In the genomic region with DNA sequence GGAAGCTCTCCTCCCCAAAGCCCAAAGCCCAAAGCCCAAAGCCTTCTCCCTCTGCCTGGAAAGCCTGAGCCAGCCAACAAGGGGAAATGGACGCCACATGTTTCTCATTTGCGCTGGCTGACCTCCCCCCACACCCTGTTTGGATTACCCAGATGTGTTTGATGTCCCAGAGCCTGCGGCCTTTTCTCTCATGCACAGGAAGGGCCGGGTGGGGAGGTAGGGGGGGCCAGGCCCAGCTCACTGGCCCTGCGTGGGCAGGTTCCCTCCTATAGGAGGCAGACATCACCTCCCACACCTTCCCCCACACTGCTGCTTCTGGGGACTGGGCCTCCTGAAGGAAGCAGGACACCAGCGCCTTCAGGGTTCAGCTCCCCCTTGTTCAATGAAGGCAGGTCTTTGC, we compare ENCODE assay signal across 13 cellular contexts.
DNase-seq lines count a peak whose midpoint lies in the region; ATAC-seq and TF ChIP-seq lines count a peak whose summit lies in the region.
"Had no signal": no experiment of that assay in that cellular context is flagged by ENCODE, and none has a peak within 500 bp of the region (broad histone marks: within the 10 kb centered on the region; RNA-seq: fewer than 3 reads in every experiment).

No MANE protein-coding gene starts in this region.

- no peak for TF ChIP-seq RAD21 in HCT116 (IDR thresholded peaks at IDR 0.05; ENCODE audit: low read depth)

- no peak overlapping the region for H3K4me2 ChIP-seq in HCT116 (ENCODE audit: low read length)

- RAD21 ChIA-PET in HCT116 (lab: Charles Lee; ENCODE audit: low non-redundant PET in 1 of 2, low total read pairs in 2 of 2, uncharacterized antibody in 2 of 2, unreplicated experiment in 2 of 2): no interaction called here

- TF ChIP-seq CTCF in HCT116 (IDR thresholded peaks at IDR 0.05 in 2 of 3, conservative IDR thresholded peaks at IDR 0.05 in 1 of 3; ENCODE audit: borderline replicate concordance in 1 of 3, insufficient read depth in 1 of 3, low read depth in 2 of 3, low read length in 2 of 3) (no peak), coronary artery (IDR thresholded peaks at IDR 0.05) (no peak)

- POLR2A ChIA-PET in HCT116 (lab: Charles Lee): no interaction called here

- no peak overlapping the region for H2AFZ ChIP-seq in ACC112 (ENCODE audit: low read length, unreplicated experiment)
- H2AFZ ChIP-seq in HCT116 (ENCODE audit: low read depth, low read length, poor library complexity, severe bottlenecking): no peak overlapping the region

- CTCF ChIA-PET in HCT116 (lab: Charles Lee): no interaction called here

- no peak overlapping the region for H3K9ac ChIP-seq in HCT116 (ENCODE audit: low read length)

- no peaks in the 10 kb centered on the region for H3K27me3 ChIP-seq in ACC112 (ENCODE audit: insufficient read depth, low read length)
- H3K27me3 ChIP-seq in HCT116 (ENCODE audit: insufficient read depth, low read length): no peaks in the 10 kb centered on the region
- H3K27me3 ChIP-seq: SJCRH30 had no signal

- no peak overlapping the region for H3K4me3 ChIP-seq in ACC112 (ENCODE audit: low read depth, low read length)
- no peak overlapping the region for H3K4me3 ChIP-seq in HCT116 (replicated peaks in 1 of 2; ENCODE audit: low read depth in 1 of 2, low read length in 2 of 2)
- no peak overlapping the region for H3K4me3 ChIP-seq in coronary artery
- H3K4me3 ChIP-seq: psoas muscle, SJCRH30 had no signal

- H4K20me1 ChIP-seq in HCT116 (ENCODE audit: insufficient read depth): no peaks in the 10 kb centered on the region

- no peak for DNase-seq in HCT116 (ENCODE audit: low read depth, low spot score)
- DNase-seq in brain pericyte (ENCODE audit: low read depth, low spot score): peak; percentile 68
- DNase-seq in iPS-NIHi7 (ENCODE audit: extremely low spot score): peak; percentile 67
- no peak for DNase-seq in coronary artery (ENCODE audit: low spot score)
- DNase-seq in activated CD4-positive, CD25-positive, alpha-beta regulatory T cell (lab: John Stamatoyannopoulos, UW): no peak
- DNase-seq in NCI-H1105 treated with DMSO at 0.1 percent for 48 hours (lab: John Stamatoyannopoulos, UW): no peak
- no peak for DNase-seq in stimulated activated naive CD4-positive, alpha-beta T cell (lab: John Stamatoyannopoulos, UW)
- DNase-seq: NCI-H1436; NCI-H82; SJCRH30; stimulated activated CD4-positive, alpha-beta T cell treated with anti-CD3 and anti-CD28 coated beads, Interleukin-4, amount 100 ng/mL, for 4 hours had no signal

- peaks cover 58% of the 10 kb centered on the region for H3K4me1 ChIP-seq in ACC112 (ENCODE audit: control insufficient read depth, insufficient read depth, low read length, unreplicated experiment)
- peaks cover 6 to 10% of the 10 kb centered on the region in 2 experiments for H3K4me1 ChIP-seq in HCT116 (ENCODE audit: control insufficient read depth in 1 of 2, insufficient read depth in 2 of 2, low read length in 2 of 2)

- no peak for TF ChIP-seq POLR2A in HCT116 (IDR thresholded peaks at IDR 0.05; ENCODE audit: borderline replicate concordance, extremely low read depth, insufficient read depth, insufficient read length)

- H3K36me3 ChIP-seq in ACC112 (ENCODE audit: insufficient read depth, low read length): no peaks in the 10 kb centered on the region
- no peaks in the 10 kb centered on the region for H3K36me3 ChIP-seq in HCT116 (ENCODE audit: control insufficient read depth in 1 of 2, insufficient read depth in 2 of 2, low read length in 2 of 2)

- intact Hi-C loops in HCT116 (cut with micrococcal nuclease): no loop called here

- ATAC-seq in HCT116: peak; percentile 37

- H3K9me3 ChIP-seq in HCT116 (ENCODE audit: control insufficient read depth in 1 of 2, insufficient read depth in 1 of 2, low read depth in 1 of 2, low read length in 2 of 2): no peaks in the 10 kb centered on the region
- H3K9me3 ChIP-seq: psoas muscle, SJCRH30 had no signal

- H3K27ac ChIP-seq in ACC112 (ENCODE audit: low read depth, low read length): peak overlapping the region; percentile 20
- no peak overlapping the region for H3K27ac ChIP-seq in HCT116 (ENCODE audit: low read depth, low read length)
- no peak overlapping the region for H3K27ac ChIP-seq in coronary artery
- H3K27ac ChIP-seq: psoas muscle, SJCRH30 had no signal

- BruUV-seq in HCT116 (replicated peaks; lab: Mats Ljungman, UMichigan): no TSS peak

- no peaks in the 10 kb centered on the region for H3K9me2 ChIP-seq in HCT116 (ENCODE audit: insufficient read depth)

- H3K79me2 ChIP-seq in ACC112 (ENCODE audit: control insufficient read depth, insufficient read depth, low read length, unreplicated experiment) (peaks cover 98% of the 10 kb centered on the region), HCT116 (ENCODE audit: insufficient read depth, low read length) (peaks cover 13% of the 10 kb centered on the region; the same call in 1 of the 2 replicates)

TF ChIP-seq in HCT116, 20 proteins besides CTCF, POLR2A, EP300 and RAD21:
- TF ChIP-seq TCF7L2 (IDR thresholded peaks at IDR 0.05; ENCODE audit: borderline replicate concordance, extremely low read depth, insufficient read depth, insufficient read length): no peak
- TF ChIP-seq EGR1 (IDR thresholded peaks at IDR 0.05; ENCODE audit: low read depth): no peak

Comparison
In these comparisons a context has a peak if more than half of its experiments do, and no peak if none do; other contexts are left out.
1. DNase-seq: peak in brain pericyte (single experiment) and iPS-NIHi7 (single experiment); none in HCT116 (single experiment), coronary artery (single experiment), activated CD4-positive, CD25-positive, alpha-beta regulatory T cell (0 of 4), NCI-H1105 treated with DMSO at 0.1 percent for 48 hours (single experiment) and stimulated activated naive CD4-positive, alpha-beta T cell (0 of 6).